13 cellular contexts compared by ENCODE assay signal in genomic region chr16:81522141-81522701, GRCh38.
DNase-seq lines count a peak whose midpoint lies in the region; ATAC-seq, FAIRE-seq and TF ChIP-seq lines count a peak whose summit lies in the region.
"Had no signal": no experiment of that assay in that cellular context is flagged by ENCODE, and none has a peak within 500 bp of the region (broad histone marks: within the 10 kb centered on the region; RNA-seq: fewer than 3 reads in every experiment).

No MANE protein-coding gene starts in this region.

- CTCF ChIA-PET in naive thymus-derived CD4-positive, alpha-beta T cell (lab: Charles Lee) = no interaction called here

- no peak overlapping the region for H3K27ac ChIP-seq in naive thymus-derived CD4-positive, alpha-beta T cell (ENCODE audit: low read depth, low read length)
- no peak overlapping the region for H3K27ac ChIP-seq in thyroid gland
- H3K27ac ChIP-seq: 22Rv1, esophagus muscularis mucosa, KMS-11, left ventricle myocardium inferior had no signal

- no peak for TF ChIP-seq CTCF in thyroid gland (IDR thresholded peaks at IDR 0.05)

- peak overlapping the region in 2 of 3 donors; percentile 95 to 97 for H3K27ac Mint-ChIP-seq in IgD-negative memory B cell
- H3K27ac Mint-ChIP-seq in naive thymus-derived CD4-positive, alpha-beta T cell = peak overlapping the region in 4 of 9 donors; percentile 21 to 90 (median 68)

- no peaks in the 10 kb centered on the region for H3K36me3 ChIP-seq in naive thymus-derived CD4-positive, alpha-beta T cell (ENCODE audit: control insufficient read depth in 2 of 3, insufficient read depth in 3 of 3, low read length in 3 of 3)
- no peaks in the 10 kb centered on the region for H3K36me3 ChIP-seq in thyroid gland
- H3K36me3 ChIP-seq: esophagus muscularis mucosa, left ventricle myocardium inferior had no signal

- no peak overlapping the region for H3K4me3 ChIP-seq in naive thymus-derived CD4-positive, alpha-beta T cell (ENCODE audit: low read length)
- no peak overlapping the region for H3K4me3 ChIP-seq in thyroid gland (replicated peaks in 1 of 3)
- H3K4me3 ChIP-seq: esophagus muscularis mucosa, left ventricle myocardium inferior had no signal

- peak; percentile 34 for ATAC-seq in naive thymus-derived CD4-positive, alpha-beta T cell
- ATAC-seq in HG02981 (IDR thresholded peaks at IDR 0.05; ENCODE audit: unreplicated experiment) = no peak
- ATAC-seq: right cardiac atrium had no signal

- H3K4me3 Mint-ChIP-seq in IgD-negative memory B cell = peak overlapping the region in 1 of 4 donors; percentile 51
- peak overlapping the region in 1 of 10 donors; percentile 63 for H3K4me3 Mint-ChIP-seq in naive thymus-derived CD4-positive, alpha-beta T cell

- intact Hi-C loops in naive thymus-derived CD4-positive, alpha-beta T cell (cut with micrococcal nuclease) = loop anchor here (5.0 kb wide), 2 partner anchors 50 to 195 kb away; no protein-coding TSS in a partner anchor
- intact Hi-C loops in thyroid gland (cut with DNase I) = no loop called here

- H3K9me3 Mint-ChIP-seq in IgD-negative memory B cell = no peaks in the 10 kb centered on the region
- no peaks in the 10 kb centered on the region for H3K9me3 Mint-ChIP-seq in naive thymus-derived CD4-positive, alpha-beta T cell

- POLR2A ChIA-PET in naive thymus-derived CD4-positive, alpha-beta T cell (lab: Charles Lee) = no interaction called here

- in situ Hi-C loops in T47D (cut with HindIII; ENCODE audit: low pct_unique_long_range_greater_than_20kb, low sequenced_read_pairs) = no loop called here

- H3K27me3 Mint-ChIP-seq in IgD-negative memory B cell = no peaks in the 10 kb centered on the region
- no peaks in the 10 kb centered on the region for H3K27me3 Mint-ChIP-seq in naive thymus-derived CD4-positive, alpha-beta T cell

- peaks cover 20 to 30% (median 21%) of the 10 kb centered on the region in 3 donors for H3K4me1 Mint-ChIP-seq in IgD-negative memory B cell
- H3K4me1 Mint-ChIP-seq in naive thymus-derived CD4-positive, alpha-beta T cell = peaks cover 21 to 64% (median 33%) of the 10 kb centered on the region in 7 donors

- no peaks in the 10 kb centered on the region for H3K9me3 ChIP-seq in naive thymus-derived CD4-positive, alpha-beta T cell (ENCODE audit: control insufficient read depth in 2 of 3, low read length in 3 of 3)
- no peaks in the 10 kb centered on the region for H3K9me3 ChIP-seq in thyroid gland
- H3K9me3 ChIP-seq: esophagus muscularis mucosa, left ventricle myocardium inferior had no signal

- no peak for FAIRE-seq in HTR-8/SVneo (lab: Jason Lieb, UNC)

- TF ChIP-seq POLR2A in thyroid gland (IDR thresholded peaks at IDR 0.05) = no peak

- H3K4me1 ChIP-seq in naive thymus-derived CD4-positive, alpha-beta T cell (ENCODE audit: control insufficient read depth in 2 of 2, insufficient read depth in 2 of 2, low read length in 2 of 2) = peaks cover 7 to 63% of the 10 kb centered on the region in 2 donors
- H3K4me1 ChIP-seq in thyroid gland = peaks cover 22 to 30% of the 10 kb centered on the region in 2 donors

- WGBS in thyroid gland, 2 donors = 88 to 92% methylated on average over 8 of the region's 8 CpGs

- peak; percentile 66 for DNase-seq in DMS 273 (lab: John Stamatoyannopoulos, UW; ENCODE audit: unreplicated experiment)
- no peak for DNase-seq in DMS 273 treated with DMSO at 0.1 percent for 48 hours (lab: John Stamatoyannopoulos, UW)
- DNase-seq in T47D (ENCODE audit: low read depth in 1 of 2, low spot score in 1 of 2) = peak; percentile 58 to 87
- DNase-seq in naive thymus-derived CD4-positive, alpha-beta T cell = no peak
- no peak for DNase-seq in thyroid gland
- no peak for DNase-seq in HTR-8/SVneo (ENCODE audit: insufficient read length, low spot score)
- DNase-seq: left ventricle myocardium inferior, right cardiac atrium had no signal

- no peaks in the 10 kb centered on the region for H3K27me3 ChIP-seq in naive thymus-derived CD4-positive, alpha-beta T cell (ENCODE audit: control insufficient read depth in 2 of 2, insufficient read depth in 2 of 2, low read length in 2 of 2)
- no peaks in the 10 kb centered on the region for H3K27me3 ChIP-seq in thyroid gland
- H3K27me3 ChIP-seq: esophagus muscularis mucosa had no signal

- H3K36me3 Mint-ChIP-seq in IgD-negative memory B cell = peaks cover 2% of the 10 kb centered on the region
- H3K36me3 Mint-ChIP-seq in naive thymus-derived CD4-positive, alpha-beta T cell = peaks cover 0 to 7% (median 2%) of the 10 kb centered on the region in 5 donors

Comparison
In these comparisons a context has a peak if more than half of its experiments do, and no peak if none do; other contexts are left out.
1. DNase-seq: peak in DMS 273 (single experiment) and T47D (2 of 2); none in DMS 273 treated with DMSO at 0.1 percent for 48 hours (single experiment), naive thymus-derived CD4-positive, alpha-beta T cell (0 of 9), thyroid gland (0 of 2) and HTR-8/SVneo (single experiment).